In the genomic region with DNA sequence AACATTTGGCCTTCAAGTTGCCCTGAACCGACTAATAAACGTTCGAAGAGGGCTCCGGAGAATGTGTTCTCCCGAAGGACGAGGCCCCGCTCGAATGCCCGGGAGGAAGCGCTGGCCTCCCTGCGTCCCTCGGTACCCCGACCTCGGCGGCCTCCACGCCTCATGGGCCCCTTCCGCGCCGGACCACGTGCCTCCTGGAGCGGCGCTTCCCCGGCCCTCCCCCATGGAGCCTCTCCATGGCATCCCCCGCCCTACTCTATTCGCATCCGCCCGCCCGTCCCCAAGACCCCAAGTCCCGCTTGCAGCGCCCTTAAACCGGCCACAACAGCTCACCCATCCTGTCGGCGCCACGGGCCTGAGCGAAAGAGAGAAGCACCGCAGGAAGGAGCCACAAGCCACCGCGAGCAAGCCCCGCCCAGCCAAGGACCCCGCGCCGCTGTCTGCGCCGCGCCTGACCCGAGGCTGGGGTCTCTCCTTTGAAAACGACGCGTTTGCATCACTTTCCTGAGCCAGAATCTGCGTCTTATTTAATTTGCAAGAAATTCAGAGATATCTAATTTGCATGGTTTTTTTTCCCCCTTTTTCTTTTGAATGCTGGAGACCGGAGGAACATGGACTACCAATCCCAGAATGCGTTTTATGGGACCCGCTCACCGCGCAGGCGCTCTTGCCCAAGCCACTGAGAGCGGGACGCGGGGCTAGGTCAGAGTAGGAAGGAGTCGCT, we compare ENCODE assay signal across 8 cellular contexts. TPM values are rescaled to one million over a fixed set of nuclear protein-coding genes. Genes with fewer than 3 reads are reported as not detected.
DNase-seq lines count a peak whose midpoint lies in the region; ATAC-seq and TF ChIP-seq lines count a peak whose summit lies in the region.

TSS of gene RPS23 (minus strand) at position 368 of the 724 bp plus-strand sequence. CDS start at position 337, 31 bp downstream.

- TF ChIP-seq CTCF in GM06990 (IDR thresholded peaks at IDR 0.05; ENCODE audit: insufficient read depth, low read length, poor library complexity, severe bottlenecking), result no peak
- TF ChIP-seq CTCF in glutamatergic neuron (IDR thresholded peaks at IDR 0.05; ENCODE audit: partially characterized antibody, unreplicated experiment), result no peak
- no peak for TF ChIP-seq CTCF in osteocyte (IDR thresholded peaks at IDR 0.05)

- peaks cover 5% of the 10 kb centered on the region for H3K27me3 Mint-ChIP-seq in glutamatergic neuron (ENCODE audit: unreplicated experiment)
- H3K27me3 Mint-ChIP-seq in osteocyte (ENCODE audit: unreplicated experiment), result no peaks in the 10 kb centered on the region

- peak within 1 kb of the TSS; percentile 97 for H3K4me3 Mint-ChIP-seq in glutamatergic neuron (ENCODE audit: unreplicated experiment)
- H3K4me3 Mint-ChIP-seq in osteocyte (ENCODE audit: unreplicated experiment), result peak within 1 kb of the TSS; percentile 91

- H3K36me3 ChIP-seq in GM06990 (ENCODE audit: control insufficient read depth, insufficient read depth, low read length), result peaks cover 13% of the 10 kb centered on the region
- H3K36me3 ChIP-seq in thymus (ENCODE audit: control insufficient read depth, insufficient read depth), result peaks cover 19% of the 10 kb centered on the region

- peaks cover 5% of the 10 kb centered on the region for H3K4me1 Mint-ChIP-seq in glutamatergic neuron (ENCODE audit: low read depth, unreplicated experiment)
- H3K4me1 Mint-ChIP-seq in osteocyte (ENCODE audit: unreplicated experiment), result peaks cover 39% of the 10 kb centered on the region

- no peaks in the 10 kb centered on the region for H3K9me3 Mint-ChIP-seq in activated naive CD4-positive, alpha-beta T cell treated with anti-CD3 and anti-CD28 coated beads, Interleukin-2, amount 50 U/mL, for 72 hours
- H3K9me3 Mint-ChIP-seq in glutamatergic neuron (ENCODE audit: unreplicated experiment), result peaks cover 11% of the 10 kb centered on the region
- H3K9me3 Mint-ChIP-seq in osteocyte (ENCODE audit: unreplicated experiment), result no peaks in the 10 kb centered on the region

- peak; percentile 91 for DNase-seq in GM06990 (ENCODE audit: extremely low read depth, insufficient read length)
- DNase-seq in NCI-H1048 (lab: John Stamatoyannopoulos, UW), result peak; percentile 67
- DNase-seq in SKM-1 (lab: John Stamatoyannopoulos, UW; ENCODE audit: unreplicated experiment), result peak; percentile 95
- peak; percentile 87 for DNase-seq in activated naive CD4-positive, alpha-beta T cell treated with anti-CD3 and anti-CD28 coated beads, Interleukin-2, amount 50 U/mL, for 72 hours (ENCODE audit: low spot score in 2 of 2)
- peak; percentile 88 for DNase-seq in glutamatergic neuron
- peak; percentile 96 for DNase-seq in osteocyte (ENCODE audit: extremely low spot score, unreplicated experiment)

- peaks cover 50% of the 10 kb centered on the region in 2 donors for H3K36me3 Mint-ChIP-seq in activated naive CD4-positive, alpha-beta T cell treated with anti-CD3 and anti-CD28 coated beads, Interleukin-2, amount 50 U/mL, for 72 hours
- H3K36me3 Mint-ChIP-seq in glutamatergic neuron (ENCODE audit: unreplicated experiment) (no peaks in the 10 kb centered on the region), osteocyte (ENCODE audit: unreplicated experiment) (peaks cover 36% of the 10 kb centered on the region)

- peak; percentile 93 for ATAC-seq in HG02571 (IDR thresholded peaks at IDR 0.05; ENCODE audit: unreplicated experiment)
- peak; percentile 94 to 95 for ATAC-seq in activated naive CD4-positive, alpha-beta T cell treated with anti-CD3 and anti-CD28 coated beads, Interleukin-2, amount 50 U/mL, for 72 hours

- H3K27ac ChIP-seq in thymus (ENCODE audit: low read depth), result peak within 1 kb of the TSS; percentile 75

- H3K4me3 ChIP-seq in GM06990 (replicated peaks; ENCODE audit: low read depth, low read length) (peak within 1 kb of the TSS; percentile 98), thymus (ENCODE audit: low read length) (peak within 1 kb of the TSS; percentile 74)

- H3K27ac Mint-ChIP-seq in activated naive CD4-positive, alpha-beta T cell treated with anti-CD3 and anti-CD28 coated beads, Interleukin-2, amount 50 U/mL, for 72 hours, result peak within 1 kb of the TSS; percentile 96 to 98
- H3K27ac Mint-ChIP-seq in glutamatergic neuron (ENCODE audit: unreplicated experiment) (peak within 1 kb of the TSS; percentile 99), osteocyte (ENCODE audit: unreplicated experiment) (peak within 1 kb of the TSS; percentile 99)

- no peaks in the 10 kb centered on the region for H3K9me3 ChIP-seq in thymus (ENCODE audit: control insufficient read depth)

- H3K4me1 ChIP-seq in thymus (ENCODE audit: control insufficient read depth, insufficient read depth, low read length), result peaks cover 8% of the 10 kb centered on the region

- no peaks in the 10 kb centered on the region for H3K27me3 ChIP-seq in GM06990 (replicated peaks; ENCODE audit: control insufficient read depth, insufficient read depth, low read length)
- no peaks in the 10 kb centered on the region for H3K27me3 ChIP-seq in thymus (ENCODE audit: control insufficient read depth, insufficient read depth)

- WGBS in thymus, result under 1% methylated on average over 60 of the region's 60 CpGs

RNA-seq across cellular contexts. Expression of gene RPS23, which starts in this region (rescaled TPM):
- total RNA-seq in activated naive CD4-positive, alpha-beta T cell treated with anti-CD3 and anti-CD28 coated beads, Interleukin-2, amount 50 U/mL, for 72 hours, result 1,000 to 10,000 TPM; 2,960 to 3,243 TPM
- total RNA-seq in glutamatergic neuron (ENCODE audit: unreplicated experiment), result 1,149 TPM
- 1,698 and 1,751 TPM in 2 replicates for total RNA-seq in osteocyte
- 5,283 TPM for polyA plus RNA-seq in thymus

Comparison
In these comparisons a context has a peak if more than half of its experiments do, and no peak if none do; other contexts are left out.
1. Peak in every context shown above with its lines: DNase-seq, ATAC-seq, H3K4me3 ChIP-seq and H3K27ac ChIP-seq.